ENCODE assay signal across 8 cellular contexts in genomic region chr5:10761842-10762165, GRCh38. TPM values are rescaled to one million over a fixed set of nuclear protein-coding genes. Genes with fewer than 3 reads are reported as not detected.
A peak's percentile ranks its signal among the peaks of the same experiment; 100 is the strongest.
DNase-seq lines count a peak whose midpoint lies in the region; ATAC-seq, FAIRE-seq and TF ChIP-seq lines count a peak whose summit lies in the region.

No MANE protein-coding gene starts in this region.

- peaks cover 22% of the 10 kb centered on the region for H3K79me2 ChIP-seq in parathyroid adenoma

- H3K27me3 ChIP-seq in esophagus (ENCODE audit: control insufficient read depth in 1 of 2, insufficient read depth in 2 of 2, low read length in 2 of 2) (no peaks in the 10 kb centered on the region), parathyroid adenoma (ENCODE audit: control insufficient read depth, insufficient read depth, low read length) (no peaks in the 10 kb centered on the region)

- no peak for FAIRE-seq in urothelium cell line (lab: Jason Lieb, UNC)

- peak overlapping the region; percentile 100 for H2AFZ ChIP-seq in parathyroid adenoma

- H3K4me1 ChIP-seq in esophagus (ENCODE audit: control insufficient read depth in 2 of 2, insufficient read depth in 2 of 2, low read length in 1 of 2): peaks cover 4 to 8% of the 10 kb centered on the region in 2 donors
- peaks cover 6% of the 10 kb centered on the region for H3K4me1 ChIP-seq in parathyroid adenoma

- no peak overlapping the region for H3K9ac ChIP-seq in parathyroid adenoma

- CTCF ChIA-PET in AG04449 (lab: Yijun Ruan, JAX) (no interaction called here), RWPE1 (lab: Yijun Ruan, JAX) (no interaction called here)

- H3K36me3 ChIP-seq in esophagus (ENCODE audit: control insufficient read depth in 2 of 2, insufficient read depth in 2 of 2, low read length in 1 of 2) (no peaks in the 10 kb centered on the region), parathyroid adenoma (ENCODE audit: control insufficient read depth, insufficient read depth, low read length) (no peaks in the 10 kb centered on the region)

- ATAC-seq in GM19467 (IDR thresholded peaks at IDR 0.05; ENCODE audit: unreplicated experiment): peak; percentile 13

- H3K4me3 ChIP-seq in AG04449 (ENCODE audit: low read depth, low read length) (peak overlapping the region; percentile 62), esophagus (ENCODE audit: low read depth in 1 of 2, low read length in 2 of 2) (peak overlapping the region; percentile 71 to 79), parathyroid adenoma (ENCODE audit: low read depth, low read length) (peak overlapping the region; percentile 60)

- POLR2A ChIA-PET in AG04449 (lab: Yijun Ruan, JAX) (interaction anchor here (0.6 kb wide), 1 partner anchor 217 kb away, joined by 3 read pairs; no protein-coding TSS in a partner anchor), RWPE1 (lab: Yijun Ruan, JAX; ENCODE audit: low non-redundant PET) (no interaction called here)

- WGBS in esophagus, 2 donors: 42 to 45% methylated on average over 7 of the region's 7 CpGs

- DNase-seq in AG04449 (ENCODE audit: low read depth, low spot score) (no peak), RWPE1 (ENCODE audit: low spot score) (no peak), urothelium cell line (ENCODE audit: low spot score) (no peak), islet precursor cell (no peak), middle frontal gyrus (ENCODE audit: extremely low spot score, low spot score) (no peak)

- TF ChIP-seq CTCF in AG04449 (IDR thresholded peaks at IDR 0.05; ENCODE audit: insufficient read depth, low read length, missing control alignments): no peak
- no peak for TF ChIP-seq CTCF in RWPE1 (conservative IDR thresholded peaks at IDR 0.05; ENCODE audit: low read depth)
- no peak for TF ChIP-seq CTCF in parathyroid adenoma (IDR thresholded peaks at IDR 0.05)

- H3K9me3 ChIP-seq in esophagus (ENCODE audit: control insufficient read depth in 2 of 2, insufficient read depth in 1 of 2, low read depth in 1 of 2, low read length in 1 of 2) (no peaks in the 10 kb centered on the region), parathyroid adenoma (ENCODE audit: control insufficient read depth, low read length) (peaks cover 3% of the 10 kb centered on the region)

- H3K4me2 ChIP-seq in parathyroid adenoma (ENCODE audit: low read length): peak overlapping the region; percentile 80

- H3K27ac ChIP-seq in RWPE1 (peak overlapping the region; percentile 89), esophagus (ENCODE audit: low read depth in 2 of 2, low read length in 1 of 2) (peak overlapping the region; percentile 95), parathyroid adenoma (peak overlapping the region; percentile 85)

RNA-seq across cellular contexts. Expression of gene DAP, which starts 0.8 kb away (rescaled TPM):
- polyA plus RNA-seq in esophagus: 10 to 100 TPM; 20.0 to 27.7 TPM
